In the genomic region with DNA sequence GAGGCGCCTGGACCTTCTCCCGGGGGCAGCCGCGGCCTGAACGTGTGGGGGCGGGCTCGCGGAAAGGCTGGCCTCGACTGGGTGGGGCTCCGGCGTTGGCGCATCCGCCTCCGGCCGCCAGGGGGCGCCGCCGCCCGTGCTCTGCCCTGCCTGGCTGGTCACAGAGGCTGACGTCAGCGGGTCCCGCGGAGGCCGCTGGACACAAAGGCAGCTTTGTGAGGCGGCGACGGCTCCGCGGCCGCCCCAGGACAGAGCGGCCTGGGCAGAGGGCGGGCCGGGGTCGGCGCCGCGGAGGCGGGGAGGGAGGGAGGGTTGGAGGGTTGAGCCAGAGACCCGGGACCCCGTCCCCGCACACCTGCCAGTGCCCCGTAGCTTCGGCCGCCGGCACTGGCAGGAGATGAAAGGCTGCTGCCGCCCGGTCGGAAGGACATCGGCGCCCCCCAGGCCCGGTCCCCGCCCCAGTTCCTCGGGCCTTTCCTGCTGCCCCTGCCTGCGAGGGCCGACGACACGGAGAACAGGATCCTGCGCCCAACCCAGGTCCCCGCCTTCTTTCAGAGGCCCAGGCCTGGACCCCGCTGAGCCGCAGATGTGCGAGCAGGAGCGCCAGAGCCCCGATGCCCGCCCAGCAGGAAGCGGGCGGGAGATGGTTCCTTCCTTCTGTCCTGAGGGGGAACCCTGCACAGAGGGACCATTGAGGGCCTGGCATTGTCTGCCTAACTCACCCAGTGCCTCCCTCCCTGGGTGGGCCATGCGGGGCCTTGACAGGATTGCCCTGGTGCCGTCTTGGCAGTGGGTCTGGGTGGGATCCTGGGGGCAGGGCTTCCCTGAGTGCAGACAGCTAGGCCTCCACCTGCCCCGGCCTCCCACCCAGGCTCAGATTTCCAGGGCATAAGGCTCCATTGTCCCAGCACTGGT, we compare ENCODE assay signal across 8 cellular contexts. TPM values are rescaled to one million over a fixed set of nuclear protein-coding genes. Genes with fewer than 3 reads are reported as not detected.
DNase-seq lines count a peak whose midpoint lies in the region; FAIRE-seq and TF ChIP-seq lines count a peak whose summit lies in the region.

No MANE protein-coding gene starts in this region.

- peak overlapping the region; percentile 93 for H3K27ac ChIP-seq in astrocyte (ENCODE audit: low read depth, low read length)

- DNase-seq in HAP-1 (ENCODE audit: low spot score in 2 of 2), result peak; percentile 86 to 95
- DNase-seq in NAMALWA (ENCODE audit: low spot score), result peak; percentile 68
- DNase-seq in T-helper 2 cell treated with Interferon-gamma antibody and Interleukin-4, amounts not matched to agents 5 μg/mL and 100 μg/mL, for 36 hours (ENCODE audit: low spot score), result peak; percentile 91
- DNase-seq in astrocyte (ENCODE audit: low read depth), result peak; percentile 67
- DNase-seq in hepatic stellate cell (ENCODE audit: low spot score), result peak; percentile 97
- peak; percentile 98 for DNase-seq in retina
- DNase-seq in NCI-H128 (lab: John Stamatoyannopoulos, UW; ENCODE audit: unreplicated experiment), result no peak

- H3K4me3 Mint-ChIP-seq in T-helper 2 cell treated with Interferon-gamma antibody and Interleukin-4, amounts not matched to agents 5 μg/mL and 100 μg/mL, for 36 hours, result peak overlapping the region; percentile 69
- H3K4me3 Mint-ChIP-seq in astrocyte (ENCODE audit: unreplicated experiment), result no peak overlapping the region

- TF ChIP-seq CTCF in GM12872 (IDR thresholded peaks at IDR 0.05; ENCODE audit: insufficient read depth, low read depth, low read length), result peak; percentile 93
- TF ChIP-seq CTCF in astrocyte (IDR thresholded peaks at IDR 0.05; ENCODE audit: insufficient read depth, low read depth, low read length), result peak; percentile 68

- H3K4me2 ChIP-seq in astrocyte (ENCODE audit: low read length), result peak overlapping the region; percentile 82

- H3K9me3 ChIP-seq in HAP-1 (no peaks in the 10 kb centered on the region), astrocyte (ENCODE audit: insufficient read depth, low read depth, low read length) (no peaks in the 10 kb centered on the region)

- no peaks in the 10 kb centered on the region for H3K27me3 Mint-ChIP-seq in T-helper 2 cell treated with Interferon-gamma antibody and Interleukin-4, amounts not matched to agents 5 μg/mL and 100 μg/mL, for 36 hours (ENCODE audit: low read depth)
- H3K27me3 Mint-ChIP-seq in astrocyte (ENCODE audit: low read depth, unreplicated experiment), result no peaks in the 10 kb centered on the region

- H3K36me3 ChIP-seq in HAP-1 (replicated peaks) (peaks cover 25% of the 10 kb centered on the region), astrocyte (ENCODE audit: insufficient read depth, low read length) (peaks cover 20% of the 10 kb centered on the region)

- peaks cover 26% of the 10 kb centered on the region for H3K36me3 Mint-ChIP-seq in T-helper 2 cell treated with Interferon-gamma antibody and Interleukin-4, amounts not matched to agents 5 μg/mL and 100 μg/mL, for 36 hours (ENCODE audit: low read depth)
- peaks cover 9% of the 10 kb centered on the region for H3K36me3 Mint-ChIP-seq in astrocyte (ENCODE audit: low read depth, unreplicated experiment)

- H3K27ac Mint-ChIP-seq in T-helper 2 cell treated with Interferon-gamma antibody and Interleukin-4, amounts not matched to agents 5 μg/mL and 100 μg/mL, for 36 hours, result peak overlapping the region; percentile 84
- peak overlapping the region; percentile 87 for H3K27ac Mint-ChIP-seq in astrocyte (ENCODE audit: unreplicated experiment)

- H3K79me2 ChIP-seq in astrocyte (ENCODE audit: insufficient read depth, low read length), result peaks cover 17% of the 10 kb centered on the region

- H3K4me3 ChIP-seq in HAP-1 (peak overlapping the region; percentile 57), astrocyte (ENCODE audit: insufficient read depth, low read depth, low read length) (peak overlapping the region; percentile 55)

- peaks cover 19% of the 10 kb centered on the region for H4K20me1 ChIP-seq in astrocyte (ENCODE audit: insufficient read depth, low read length)

- H3K9me3 Mint-ChIP-seq in T-helper 2 cell treated with Interferon-gamma antibody and Interleukin-4, amounts not matched to agents 5 μg/mL and 100 μg/mL, for 36 hours, result no peaks in the 10 kb centered on the region
- H3K9me3 Mint-ChIP-seq in astrocyte (ENCODE audit: unreplicated experiment), result no peaks in the 10 kb centered on the region

- in situ Hi-C loops in HAP-1 (cut with MboI; ENCODE audit: low sequenced_read_pairs), result no loop called here

- FAIRE-seq in astrocyte (lab: Jason Lieb, UNC), result no peak

- H3K4me1 ChIP-seq in HAP-1, result peaks cover 28% of the 10 kb centered on the region
- H3K4me1 ChIP-seq in astrocyte (ENCODE audit: insufficient read depth, low read length), result peaks cover 32% of the 10 kb centered on the region

- H2AFZ ChIP-seq in astrocyte (ENCODE audit: low read depth, low read length), result peak overlapping the region; percentile 43

- H3K9ac ChIP-seq in astrocyte (ENCODE audit: low read length), result peak overlapping the region; percentile 92

- peaks cover 6% of the 10 kb centered on the region for H3K4me1 Mint-ChIP-seq in T-helper 2 cell treated with Interferon-gamma antibody and Interleukin-4, amounts not matched to agents 5 μg/mL and 100 μg/mL, for 36 hours (ENCODE audit: low read depth)
- peaks cover 21% of the 10 kb centered on the region for H3K4me1 Mint-ChIP-seq in astrocyte (ENCODE audit: low read depth, unreplicated experiment)

- H3K27me3 ChIP-seq in HAP-1 (ENCODE audit: low read depth) (no peaks in the 10 kb centered on the region), astrocyte (ENCODE audit: insufficient read depth, low read length) (no peaks in the 10 kb centered on the region)

RNA-seq across cellular contexts. Expression of a gene that starts 8.7 kb away (rescaled TPM):
- total RNA-seq in astrocyte, result 4.9 and 5.9 TPM in 2 replicates

RNA-seq across cellular contexts. Expression of a gene that starts 18.6 kb away (rescaled TPM):
- total RNA-seq in astrocyte, result 0.30 TPM in 1 of 2 replicates, not detected in the other

RNA-seq across cellular contexts. Expression of a gene that starts 24.3 kb away (rescaled TPM):
- total RNA-seq in astrocyte, result 380 and 381 TPM in 2 replicates

RNA-seq across cellular contexts. Expression of a gene that starts 31.9 kb away (rescaled TPM):
- total RNA-seq in astrocyte, result 59.2 and 66.8 TPM in 2 replicates

RNA-seq across cellular contexts. Expression of a gene that starts 38.9 kb away (rescaled TPM):
- total RNA-seq in astrocyte, result 6.3 and 6.9 TPM in 2 replicates
